Comparison of ENCODE assay signal across 9 cellular contexts in the genomic region with DNA sequence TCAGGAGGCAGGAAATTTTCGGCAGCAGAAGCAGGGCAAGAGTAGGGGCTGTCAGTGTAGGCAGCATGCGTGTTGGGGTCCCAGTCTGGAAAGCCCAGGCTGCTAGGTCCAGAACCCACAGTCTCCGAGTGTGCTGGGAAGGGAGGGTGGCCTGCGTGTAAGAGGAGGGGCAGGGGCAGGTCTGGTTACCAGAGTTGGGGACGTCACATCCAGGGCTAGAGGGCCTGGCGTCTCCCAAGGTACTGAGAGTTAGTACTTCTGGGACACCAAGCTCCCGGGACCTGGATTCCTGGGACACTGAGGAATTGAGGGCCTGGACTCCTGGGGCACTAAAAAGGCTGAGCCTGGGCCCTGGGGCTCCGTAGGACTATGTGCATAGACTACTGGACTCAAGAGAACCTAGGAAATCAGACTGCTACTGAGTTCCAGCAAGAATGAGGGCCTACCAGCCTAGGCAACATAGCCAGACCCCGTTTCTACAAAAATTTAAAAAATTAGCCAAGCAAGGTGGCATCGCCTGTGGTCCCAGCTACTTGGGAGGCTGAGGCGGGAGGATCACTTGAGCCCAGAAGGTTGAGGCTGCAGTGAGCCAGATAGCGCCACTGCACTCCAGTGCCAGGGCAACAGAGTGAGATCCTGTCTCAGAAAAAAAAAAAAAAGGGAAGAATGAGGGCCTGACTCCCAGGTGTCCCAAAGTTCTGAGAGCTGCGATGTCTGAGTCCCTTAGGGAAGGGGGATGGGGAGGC. TPM values are rescaled to one million over a fixed set of nuclear protein-coding genes. Genes with fewer than 3 reads are reported as not detected.
DNase-seq lines count a peak whose midpoint lies in the region; FAIRE-seq and TF ChIP-seq lines count a peak whose summit lies in the region.
"Had no signal": no experiment of that assay in that cellular context is flagged by ENCODE, and none has a peak within 500 bp of the region (broad histone marks: within the 10 kb centered on the region; RNA-seq: fewer than 3 reads in every experiment).

No MANE protein-coding gene starts in this region.

- intact Hi-C loops in dendritic cell treated with granulocyte-macrophage colony-stimulating factor and Interleukin-4, amounts not matched to agents 40 ng/mL and 50 ng/mL, for 4 days (cut with micrococcal nuclease) = no loop called here

- H3K4me1 Mint-ChIP-seq in dendritic cell treated with granulocyte-macrophage colony-stimulating factor and Interleukin-4, amounts not matched to agents 40 ng/mL and 50 ng/mL, for 4 days (ENCODE audit: low read depth) = peaks cover 55% of the 10 kb centered on the region
- peaks cover 10% of the 10 kb centered on the region for H3K4me1 Mint-ChIP-seq in nephron

- no peak for TF ChIP-seq CTCF in AG10803 (conservative IDR thresholded peaks at IDR 0.05; ENCODE audit: low read length)
- TF ChIP-seq CTCF in LNCaP clone FGC (IDR thresholded peaks at IDR 0.05; ENCODE audit: control insufficient read depth, extremely low read depth, insufficient read depth) = no peak
- no peak for TF ChIP-seq CTCF in nephron (IDR thresholded peaks at IDR 0.05; ENCODE audit: unreplicated experiment in 3 of 3)

- no peaks in the 10 kb centered on the region for H3K9me3 Mint-ChIP-seq in dendritic cell treated with granulocyte-macrophage colony-stimulating factor and Interleukin-4, amounts not matched to agents 40 ng/mL and 50 ng/mL, for 4 days
- H3K9me3 Mint-ChIP-seq in nephron = no peaks in the 10 kb centered on the region

- peaks cover 76% of the 10 kb centered on the region for H3K36me3 Mint-ChIP-seq in dendritic cell treated with granulocyte-macrophage colony-stimulating factor and Interleukin-4, amounts not matched to agents 40 ng/mL and 50 ng/mL, for 4 days (ENCODE audit: low read depth)
- peaks cover 5% of the 10 kb centered on the region for H3K36me3 Mint-ChIP-seq in nephron (ENCODE audit: low read depth)

- no peak for TF ChIP-seq POLR2A in GM12892 (IDR thresholded peaks at IDR 0.05; ENCODE audit: low read depth, low read length)

- FAIRE-seq in GM12892 (lab: Jason Lieb, UNC) = no peak

- H3K4me3 ChIP-seq in AG10803 (ENCODE audit: low read length) (peak overlapping the region; percentile 77), LNCaP clone FGC (ENCODE audit: low read depth, low read length) (peak overlapping the region; percentile 84)

- peak overlapping the region; percentile 96 for H3K27ac Mint-ChIP-seq in dendritic cell treated with granulocyte-macrophage colony-stimulating factor and Interleukin-4, amounts not matched to agents 40 ng/mL and 50 ng/mL, for 4 days
- H3K27ac Mint-ChIP-seq in nephron = no peak overlapping the region

- DNase-seq in AG10803 (ENCODE audit: low read depth) = no peak
- no peak for DNase-seq in LNCaP clone FGC (ENCODE audit: low read depth)
- no peak for DNase-seq in SK-N-DZ (ENCODE audit: low spot score)
- no peak for DNase-seq in DMS53 treated with DMSO at 0.1 percent for 48 hours (lab: John Stamatoyannopoulos, UW; ENCODE audit: unreplicated experiment)
- DNase-seq in T-helper 9 cell = no peak
- no peak for DNase-seq in GM12892 (ENCODE audit: insufficient read length)
- DNase-seq: SHP77 had no signal

- H3K4me3 Mint-ChIP-seq in dendritic cell treated with granulocyte-macrophage colony-stimulating factor and Interleukin-4, amounts not matched to agents 40 ng/mL and 50 ng/mL, for 4 days = peak overlapping the region; percentile 98
- H3K4me3 Mint-ChIP-seq in nephron = peak overlapping the region; percentile 79 to 97 (median 93)

- H3K27me3 Mint-ChIP-seq in dendritic cell treated with granulocyte-macrophage colony-stimulating factor and Interleukin-4, amounts not matched to agents 40 ng/mL and 50 ng/mL, for 4 days = no peaks in the 10 kb centered on the region
- H3K27me3 Mint-ChIP-seq in nephron (ENCODE audit: low read depth) = peaks cover 11% of the 10 kb centered on the region

RNA-seq across cellular contexts. Expression of gene NFKBID, which starts 2.5 kb away (rescaled TPM):
- polyA plus RNA-seq in SK-N-DZ (2014; cell fraction: cytosol; rRNA removed) = 1.8 and 2.4 TPM in 2 replicates
- polyA plus RNA-seq in SK-N-DZ (2014; cell fraction: nucleus; rRNA removed) = 13.3 and 33.4 TPM in 2 replicates
- 17.1 TPM for polyA plus RNA-seq in GM12892 (2012; ENCODE audit: missing spikeins)

RNA-seq across cellular contexts. Expression of gene HCST, which starts 4.5 kb away (rescaled TPM):
- not detected in 2 replicates for polyA plus RNA-seq in SK-N-DZ (2014; cell fraction: cytosol; rRNA removed)
- not detected in 2 replicates for polyA plus RNA-seq in SK-N-DZ (2014; cell fraction: nucleus; rRNA removed)
- 16.9 TPM for polyA plus RNA-seq in GM12892 (2012; ENCODE audit: missing spikeins)

RNA-seq across cellular contexts. Expression of gene TYROBP, which starts 10.2 kb away (rescaled TPM):
- 0.57 TPM in 1 of 2 replicates, not detected in the other for polyA plus RNA-seq in SK-N-DZ (2014; cell fraction: cytosol; rRNA removed)
- 1.5 TPM in 1 of 2 replicates, not detected in the other for polyA plus RNA-seq in SK-N-DZ (2014; cell fraction: nucleus; rRNA removed)
- not detected for polyA plus RNA-seq in GM12892 (2012; ENCODE audit: missing spikeins)

RNA-seq across cellular contexts. Expression of gene APLP1, which starts 29.5 kb away (rescaled TPM):
- 69.6 and 77.4 TPM in 2 replicates for polyA plus RNA-seq in SK-N-DZ (2014; cell fraction: cytosol; rRNA removed)
- polyA plus RNA-seq in SK-N-DZ (2014; cell fraction: nucleus; rRNA removed) = 66.8 and 94.7 TPM in 2 replicates
- 0.53 TPM for polyA plus RNA-seq in GM12892 (2012; ENCODE audit: missing spikeins)

RNA-seq across cellular contexts. Expression of gene LRFN3, which starts 38.3 kb away (rescaled TPM):
- 3.2 and 3.9 TPM in 2 replicates for polyA plus RNA-seq in SK-N-DZ (2014; cell fraction: cytosol; rRNA removed)
- 2.3 and 3.3 TPM in 2 replicates for polyA plus RNA-seq in SK-N-DZ (2014; cell fraction: nucleus; rRNA removed)
- 1.8 TPM for polyA plus RNA-seq in GM12892 (2012; ENCODE audit: missing spikeins)
